8 cellular contexts compared by ENCODE assay signal in the genomic region with DNA sequence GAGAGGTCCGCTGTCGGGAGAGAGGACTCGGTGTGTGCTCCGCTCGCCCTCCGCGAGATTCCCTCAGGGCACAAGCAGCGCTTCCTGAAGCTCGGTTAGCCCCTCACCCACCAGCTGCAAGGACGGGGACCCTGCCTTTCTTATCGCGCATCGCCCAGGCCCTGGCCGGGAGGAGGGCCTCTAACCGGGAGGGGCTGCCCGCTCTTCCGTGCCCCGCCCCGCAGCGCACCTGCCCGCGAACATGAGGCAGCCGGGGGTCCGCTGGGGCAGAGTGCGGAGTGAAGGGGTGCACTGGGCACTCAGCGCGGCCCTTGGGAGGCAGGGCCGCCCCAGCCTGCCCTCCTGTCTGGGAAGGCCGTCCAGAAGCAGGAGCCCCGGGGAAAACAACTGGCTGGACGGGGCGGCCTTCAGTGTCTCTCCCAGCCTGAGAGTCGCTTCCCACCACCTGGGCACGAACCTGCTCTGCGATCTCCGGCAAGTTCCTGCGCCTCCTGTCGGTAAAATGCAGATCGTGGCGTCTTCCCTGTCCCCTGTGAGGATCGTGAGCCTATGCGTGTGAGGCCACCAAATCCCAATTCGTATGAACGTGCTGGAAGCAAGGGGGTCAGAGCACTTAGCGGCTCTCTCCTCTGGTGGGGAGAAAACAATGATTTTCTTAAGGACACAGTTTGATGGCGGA. TPM values are rescaled to one million over a fixed set of nuclear protein-coding genes. Genes with fewer than 3 reads are reported as not detected.
A peak's percentile ranks its signal among the peaks of the same experiment; 100 is the strongest.
DNase-seq lines count a peak whose midpoint lies in the region; ATAC-seq, FAIRE-seq and TF ChIP-seq lines count a peak whose summit lies in the region.

No MANE protein-coding gene starts in this region.

- H3K27ac Mint-ChIP-seq in natural killer cell: peak overlapping the region; percentile 73 to 75

- peak; percentile 47 to 56 for TF ChIP-seq RAD21 in H1 (IDR thresholded peaks at IDR 0.05 in 1 of 2, conservative IDR thresholded peaks at IDR 0.05 in 1 of 2; ENCODE audit: low read depth in 2 of 2, low read length in 2 of 2)

- H3K4me1 ChIP-seq in GM23248 (ENCODE audit: insufficient read depth) (0 out of 2 replicates have a peak, but pooled peaks cover 5% of the 10 kb centered on the region), H1 (replicated peaks in 1 of 4; ENCODE audit: control insufficient read depth in 3 of 4, insufficient read depth in 4 of 4, low read length in 3 of 4) (no peaks in the 10 kb centered on the region)

- peak; percentile 85 for FAIRE-seq in H1 (lab: Jason Lieb, UNC)

- no peak overlapping the region for H2BK20ac ChIP-seq in H1 (ENCODE audit: low read length)

- H2AK5ac ChIP-seq in H1 (ENCODE audit: low read depth, low read length): peak overlapping the region; percentile 72; the same call in 1 of the 2 replicates

- H3K9me3 Mint-ChIP-seq in natural killer cell: no peaks in the 10 kb centered on the region

- H2BK12ac ChIP-seq in H1 (ENCODE audit: low read depth, low read length): 0 out of 2 replicates have a peak overlapping the region, but pooled peaks have one; percentile 35

- no peaks in the 10 kb centered on the region for H3K36me3 Mint-ChIP-seq in natural killer cell

- H2BK15ac ChIP-seq in H1 (ENCODE audit: low read length): no peak overlapping the region

- H3K4me3 ChIP-seq in GM23248: no peak overlapping the region
- H3K4me3 ChIP-seq in H1 (ENCODE audit: extremely low read depth in 1 of 4, insufficient read depth in 2 of 4, low read depth in 3 of 4, low read length in 4 of 4): peak overlapping the region; percentile 16 to 61 (median 44)

- H4K91ac ChIP-seq in H1 (replicated peaks; ENCODE audit: insufficient read length, low read length): peak overlapping the region; percentile 65

- H3K4me2 ChIP-seq in GM23248 (ENCODE audit: unreplicated experiment) (no peak overlapping the region), H1 (ENCODE audit: insufficient read depth in 1 of 2, low read depth in 2 of 2, low read length in 2 of 2) (peak overlapping the region; percentile 39 to 66)

- peaks cover 54% of the 10 kb centered on the region for H3F3A ChIP-seq in GM23248 (ENCODE audit: insufficient read depth)

- no peak overlapping the region for H3K56ac ChIP-seq in H1 (replicated peaks; ENCODE audit: insufficient read length, low read depth, low read length)

- no peaks in the 10 kb centered on the region for H3K79me2 ChIP-seq in GM23248 (ENCODE audit: insufficient read depth)
- H3K79me2 ChIP-seq in H1 (ENCODE audit: control insufficient read depth in 1 of 2, insufficient read depth in 2 of 2, low read length in 2 of 2): no peaks in the 10 kb centered on the region

- H3K9me3 ChIP-seq in GM23248 (ENCODE audit: low read depth) (no peaks in the 10 kb centered on the region), H1 (ENCODE audit: insufficient read depth in 2 of 2, low read depth in 1 of 2, low read length in 1 of 2) (no peaks in the 10 kb centered on the region; a peak in 1 of 4 replicates)

- H2AFZ ChIP-seq in GM23248: no peak overlapping the region
- peak overlapping the region; percentile 79; the same call in 1 of the 2 replicates for H2AFZ ChIP-seq in H1 (ENCODE audit: low read length)

- H3K79me1 ChIP-seq in H1 (ENCODE audit: low read depth, low read length): no peaks in the 10 kb centered on the region

- no peak overlapping the region for H4K5ac ChIP-seq in H1 (ENCODE audit: insufficient read length, low read depth, low read length)

- peak; percentile 73 to 98 (median 92) for TF ChIP-seq CTCF in H1 (IDR thresholded peaks at IDR 0.05; ENCODE audit: control extremely low read depth in 1 of 3, insufficient read depth in 1 of 3, low read depth in 1 of 3, low read length in 3 of 3)
- TF ChIP-seq CTCF in natural killer cell (IDR thresholded peaks at IDR 0.05): no peak

- H3K9me2 ChIP-seq in GM23248 (ENCODE audit: insufficient read depth): no peaks in the 10 kb centered on the region

- no peak overlapping the region for H3K27ac ChIP-seq in GM23248
- H3K27ac ChIP-seq in H1 (ENCODE audit: low read depth, low read length): no peak overlapping the region

- H3K9ac ChIP-seq in GM23248 (no peak overlapping the region), H1 (replicated peaks in 1 of 4; ENCODE audit: extremely low read depth in 1 of 4, low read depth in 3 of 4, low read length in 3 of 4) (peak overlapping the region in 1 of 4 experiments; percentile 1; a peak in 2 of 7 replicates)

- no peak for TF ChIP-seq EP300 in H1 (IDR thresholded peaks at IDR 0.05; ENCODE audit: borderline replicate concordance in 1 of 2, low read depth in 2 of 2, low read length in 2 of 2)

- no peak overlapping the region for H2BK120ac ChIP-seq in H1 (replicated peaks; ENCODE audit: low read depth, low read length)

- peaks cover 8% of the 10 kb centered on the region; the same call in 1 of the 2 replicates for H3K23me2 ChIP-seq in H1 (ENCODE audit: low read depth, low read length)

- H3K4me1 Mint-ChIP-seq in natural killer cell: peaks cover 40 to 51% of the 10 kb centered on the region in 2 donors

- no peaks in the 10 kb centered on the region for H3K27me3 Mint-ChIP-seq in natural killer cell (ENCODE audit: low read depth in 2 of 2)

- in situ Hi-C loops in GM23248 (cut with MboI): loop anchor here (25.0 kb wide), 1 partner anchor 924 kb away; no protein-coding TSS in a partner anchor

- H3K18ac ChIP-seq in H1 (ENCODE audit: extremely low read depth, low read length): no peak overlapping the region; the same call in 1 of the 2 replicates

- no peak overlapping the region; the same call in 1 of the 2 replicates for H2BK5ac ChIP-seq in H1 (ENCODE audit: low read depth, low read length)

- H3K14ac ChIP-seq in H1 (ENCODE audit: insufficient read length): no peak overlapping the region

- TF ChIP-seq POLR2A in H1 (IDR thresholded peaks at IDR 0.05; ENCODE audit: control extremely low read depth in 1 of 2, low read depth in 2 of 2, low read length in 2 of 2): no peak

- H3K4me3 Mint-ChIP-seq in natural killer cell: peak overlapping the region; percentile 90

- POLR2A ChIA-PET in H1 (lab: Charles Lee; ENCODE audit: partially characterized antibody): interaction anchor here (0.6 to 1.9 kb wide), 7 partner anchors 14 to 128 kb away, joined by 3 to 7 read pairs (median 4); a partner anchor contains a TSS

- H3K27me3 ChIP-seq in GM23248 (replicated peaks; ENCODE audit: insufficient read depth): no peaks in the 10 kb centered on the region
- H3K27me3 ChIP-seq in H1 (replicated peaks in 1 of 4; ENCODE audit: control insufficient read depth in 3 of 4, extremely low read depth in 1 of 4, insufficient read depth in 3 of 4, low read length in 3 of 4): peaks cover 6 to 27% (median 20%) of the 10 kb centered on the region in 4 experiments

- H4K20me1 ChIP-seq in GM23248 (ENCODE audit: insufficient read depth): no peaks in the 10 kb centered on the region
- no peaks in the 10 kb centered on the region for H4K20me1 ChIP-seq in H1 (replicated peaks in 1 of 2; ENCODE audit: control insufficient read depth in 1 of 2, insufficient read depth in 2 of 2, low read length in 2 of 2)

- DNase-seq in GM23248 (peak; percentile 49), H1 (ENCODE audit: low read depth in 1 of 2, low spot score in 2 of 2) (peak; percentile 86 to 87), natural killer cell (no peak), NCI-H1694 treated with DMSO at 0.1 percent for 48 hours (lab: John Stamatoyannopoulos, UW) (no peak), SHP77 (lab: John Stamatoyannopoulos, UW) (no peak)
- DNase-seq in activated CD4-positive, alpha-beta T cell treated with anti-CD3 and anti-CD28 coated beads for 4 hours: peak; percentile 22 to 35

- no peaks in the 10 kb centered on the region for H3K36me3 ChIP-seq in GM23248 (ENCODE audit: low read depth)
- H3K36me3 ChIP-seq in H1 (ENCODE audit: control insufficient read depth in 2 of 4, insufficient read depth in 4 of 4, low read length in 3 of 4): no peaks in the 10 kb centered on the region

- H4K8ac ChIP-seq in H1 (ENCODE audit: extremely low read depth, insufficient read depth, low read length): peak overlapping the region; percentile 48; the same call in 1 of the 2 replicates

- CTCF ChIA-PET in H1 (lab: Charles Lee; ENCODE audit: partially characterized antibody): interaction anchor here (0.6 to 1.7 kb wide), 3 partner anchors 13 to 277 kb away, joined by 3 to 5 read pairs (median 4); no protein-coding TSS in a partner anchor

- WGBS in GM23248 (ENCODE audit: low coverage in 1 of 2, low lambda C conversion rate in 2 of 2, missing lambda C conversion rate in 2 of 2), 2 experiments: 40 to 43% methylated on average over 38 to 45 of the region's 46 CpGs
- WGBS in H1 (ENCODE audit: extremely low coverage in 1 of 2, insufficient coverage in 1 of 2, insufficient read length in 1 of 2, insufficient replicate concordance in 2 of 2, low coverage in 1 of 2, low lambda C conversion rate in 2 of 2, missing lambda C conversion rate in 1 of 2), 2 experiments: 2% methylated on average over 38 of the region's 46 CpGs; no CpG with 5 or more reads in 1 of the 2 experiments

- H3K23ac ChIP-seq in H1 (ENCODE audit: insufficient read length): no peak overlapping the region

- intact Hi-C loops in natural killer cell (cut with micrococcal nuclease): no loop called here

- ATAC-seq in natural killer cell (no peak), GM21528 (IDR thresholded peaks at IDR 0.05; ENCODE audit: low FRiP score, unreplicated experiment) (no peak), HG02938 (IDR thresholded peaks at IDR 0.05; ENCODE audit: unreplicated experiment) (no peak)

- no peak overlapping the region for H3K4ac ChIP-seq in H1 (replicated peaks; ENCODE audit: insufficient read length, low read depth, low read length)

RNA-seq across cellular contexts. Expression of a gene that starts 28.0 kb away (rescaled TPM):
- 18.8 TPM in 2 replicates for total RNA-seq in GM23248 (2014; rRNA removed; shearing (Covaris generic))
- polyA plus RNA-seq in GM23248 (2016; fragmentation: Nextera tagmentation; extraction: Ambion mirVana) (4.2 and 4.9 TPM in 2 replicates), H1 (2011; rRNA removed) (13.9 and 17.5 TPM in 2 replicates)
- 46.4 and 50.8 TPM in 2 replicates for total RNA-seq in H1 (2021; fragmentation: NEBNext Ultra II Directional; extraction: Animal tissue kit (Norgen Biotek cat#: 25700))
- polyA plus RNA-seq in H1 (2011; cell fraction: cytosol; rRNA removed): 15.7 TPM
- polyA plus RNA-seq in H1 (2011; cell fraction: nucleus; rRNA removed): 10.5 TPM
- 25.0 to 33.0 TPM (median 29.1 TPM) in 4 replicates for polyA plus RNA-seq in H1 (2012, experiment 1 of 2)
- polyA plus RNA-seq in H1 (2012, experiment 2 of 2): 5.8 TPM
- 22.5 TPM for polyA plus RNA-seq in H1 (2013, experiment 1 of 2)
- polyA plus RNA-seq in H1 (2013, experiment 2 of 2): 28.5 TPM
- 28.8 and 29.0 TPM in 2 replicates for polyA minus RNA-seq in H1 (2011; rRNA and poly(A)+ RNA removed)
- polyA minus RNA-seq in H1 (2011; cell fraction: cytosol; rRNA and poly(A)+ RNA removed): 12.8 TPM
- polyA minus RNA-seq in H1 (2011; cell fraction: nucleus; rRNA and poly(A)+ RNA removed): 20.7 TPM
- total RNA-seq in natural killer cell: 10 to 100 TPM; 38.6 to 48.3 (median 44.0) TPM

RNA-seq across cellular contexts. Expression of a gene that starts 33.9 kb away (rescaled TPM):
- 505 and 529 TPM in 2 replicates for total RNA-seq in GM23248 (2014; rRNA removed; shearing (Covaris generic))
- polyA plus RNA-seq in GM23248 (2016; fragmentation: Nextera tagmentation; extraction: Ambion mirVana): 49.7 and 50.1 TPM in 2 replicates
- 0.91 and 1.2 TPM in 2 replicates for total RNA-seq in H1 (2021; fragmentation: NEBNext Ultra II Directional; extraction: Animal tissue kit (Norgen Biotek cat#: 25700))
- polyA plus RNA-seq in H1 (2011; rRNA removed): 1.2 TPM in 2 replicates
- polyA plus RNA-seq in H1 (2011; cell fraction: cytosol; rRNA removed): 0.90 TPM
- 1.1 TPM for polyA plus RNA-seq in H1 (2011; cell fraction: nucleus; rRNA removed)
- 0.36 to 1.3 TPM (median 1.0 TPM) in 4 replicates for polyA plus RNA-seq in H1 (2012, experiment 1 of 2)
- 1.4 TPM for polyA plus RNA-seq in H1 (2012, experiment 2 of 2)
- 1.5 TPM for polyA plus RNA-seq in H1 (2013, experiment 1 of 2)
- polyA plus RNA-seq in H1 (2013, experiment 2 of 2): 1.3 TPM
- 0.32 and 0.46 TPM in 2 replicates for polyA minus RNA-seq in H1 (2011; rRNA and poly(A)+ RNA removed)
- polyA minus RNA-seq in H1 (2011; cell fraction: cytosol; rRNA and poly(A)+ RNA removed): not detected
- polyA minus RNA-seq in H1 (2011; cell fraction: nucleus; rRNA and poly(A)+ RNA removed): 1.5 TPM
- not detected for total RNA-seq in natural killer cell

Comparison
In these comparisons a context has a peak if more than half of its experiments do, and no peak if none do; other contexts are left out.
1. DNase-seq: peak in GM23248 (single experiment), activated CD4-positive, alpha-beta T cell treated with anti-CD3 and anti-CD28 coated beads for 4 hours (2 of 2) and H1 (2 of 2); none in natural killer cell (single experiment), NCI-H1694 treated with DMSO at 0.1 percent for 48 hours (single experiment) and SHP77 (0 of 2).
2. RNA of a gene that starts 33.9 kb away (total RNA-seq): 505 to 529 TPM in GM23248; 0.91 to 1.2 TPM in H1 and not detected in natural killer cell; every median in the first group is over 100 times any median in the second.